22 cellular contexts compared by ENCODE assay signal in genomic region chr10:130560573-130560972, GRCh38.
DNase-seq lines count a peak whose midpoint lies in the region; FAIRE-seq and TF ChIP-seq lines count a peak whose summit lies in the region.
"Had no signal": no experiment of that assay in that cellular context is flagged by ENCODE, and none has a peak within 500 bp of the region (broad histone marks: within the 10 kb centered on the region; RNA-seq: fewer than 3 reads in every experiment).

No MANE protein-coding gene starts in this region.

- H3K9me3 ChIP-seq in H1 (ENCODE audit: insufficient read depth in 2 of 2, low read depth in 1 of 2, low read length in 1 of 2) (no peaks in the 10 kb centered on the region), neuronal stem cell (replicated peaks in 1 of 2; ENCODE audit: control insufficient read depth in 2 of 2, insufficient read depth in 1 of 2, low read depth in 1 of 2, low read length in 2 of 2) (no peaks in the 10 kb centered on the region)
- H3K9me3 ChIP-seq: A549, BE2C, Caco-2 had no signal

- no peak overlapping the region for H2BK15ac ChIP-seq in H1 (ENCODE audit: low read length)
- H2BK15ac ChIP-seq in neuronal stem cell (ENCODE audit: low read length), result no peak overlapping the region

- H3K27me3 ChIP-seq in H1 (replicated peaks in 1 of 4; ENCODE audit: control insufficient read depth in 3 of 4, extremely low read depth in 1 of 4, insufficient read depth in 3 of 4, low read length in 3 of 4) (no peaks in the 10 kb centered on the region), neuronal stem cell (ENCODE audit: control insufficient read depth in 3 of 3, insufficient read depth in 3 of 3, low read depth in 1 of 3, low read length in 3 of 3) (no peaks in the 10 kb centered on the region)
- H3K27me3 ChIP-seq: BE2C had no signal

- H3K4me1 ChIP-seq in H1 (replicated peaks in 1 of 4; ENCODE audit: control insufficient read depth in 3 of 4, insufficient read depth in 4 of 4, low read length in 3 of 4) (no peaks in the 10 kb centered on the region), neuronal stem cell (ENCODE audit: control insufficient read depth in 2 of 2, insufficient read depth in 1 of 2, low read depth in 1 of 2, low read length in 2 of 2) (no peaks in the 10 kb centered on the region)
- H3K4me1 ChIP-seq: A549, BE2C, Caco-2 had no signal

- H3K23ac ChIP-seq in H1 (ENCODE audit: insufficient read length) (no peak overlapping the region), neuronal stem cell (ENCODE audit: low read depth, low read length, poor library complexity) (no peak overlapping the region)

- FAIRE-seq in H1 (lab: Jason Lieb, UNC), result no peak
- FAIRE-seq: A549, GM12891, GM18507 had no signal

- no peak for TF ChIP-seq EP300 in H1 (IDR thresholded peaks at IDR 0.05; ENCODE audit: borderline replicate concordance in 1 of 2, low read depth in 2 of 2, low read length in 2 of 2)

- H4K8ac ChIP-seq in H1 (ENCODE audit: extremely low read depth, insufficient read depth, low read length), result peak overlapping the region; percentile 40
- H4K8ac ChIP-seq in neuronal stem cell (ENCODE audit: low read depth, low read length), result no peak overlapping the region

- H3K4me3 ChIP-seq in H1 (ENCODE audit: extremely low read depth in 1 of 4, insufficient read depth in 2 of 4, low read depth in 3 of 4, low read length in 4 of 4) (no peak overlapping the region), neuronal stem cell (ENCODE audit: low read length in 2 of 2) (no peak overlapping the region)
- H3K4me3 ChIP-seq: A549 had no signal

- H4K91ac ChIP-seq in H1 (replicated peaks; ENCODE audit: insufficient read length, low read length), result no peak overlapping the region
- no peak overlapping the region for H4K91ac ChIP-seq in neuronal stem cell (ENCODE audit: low read depth, low read length, poor library complexity)

- H2AK5ac ChIP-seq in H1 (ENCODE audit: low read depth, low read length), result no peak overlapping the region
- H2AK5ac ChIP-seq in neuronal stem cell (ENCODE audit: low read depth, low read length), result no peak overlapping the region

- no peak overlapping the region for H3K27ac ChIP-seq in H1 (ENCODE audit: low read depth, low read length)
- H3K27ac ChIP-seq in neuronal stem cell (replicated peaks; ENCODE audit: low read length), result no peak overlapping the region
- H3K27ac ChIP-seq: A549, C4-2B had no signal

- DNase-seq in ELF-1 (ENCODE audit: low read depth, low spot score) (peak; percentile 0), H1 (ENCODE audit: low read depth in 1 of 2, low spot score in 2 of 2) (no peak), neuronal stem cell (ENCODE audit: low spot score) (no peak), HUDEP-2 (lab: John Stamatoyannopoulos, UW; ENCODE audit: unreplicated experiment in 76 of 76) (no peak), HPDE6-E6E7 (ENCODE audit: extremely low spot score) (no peak), C1 segment of cervical spinal cord (lab: John Stamatoyannopoulos, UW) (no peak), T1000 (lab: John Stamatoyannopoulos, UW) (no peak)
- DNase-seq: 8988T; ACHN; AML-193; BE2C; Caco-2; CD4-positive, CD25-positive, alpha-beta regulatory T cell; CD8-positive, alpha-beta T cell; DMS153; DND-41; GDM1; GOT3 had no signal

- H4K5ac ChIP-seq in H1 (ENCODE audit: insufficient read length, low read depth, low read length), result no peak overlapping the region

- POLR2A ChIA-PET in H1 (lab: Charles Lee; ENCODE audit: partially characterized antibody), result no interaction called here

- H3K36me3 ChIP-seq in H1 (ENCODE audit: control insufficient read depth in 2 of 4, insufficient read depth in 4 of 4, low read length in 3 of 4) (no peaks in the 10 kb centered on the region), neuronal stem cell (replicated peaks in 1 of 2; ENCODE audit: control insufficient read depth in 2 of 2, insufficient read depth in 2 of 2, low read length in 2 of 2) (no peaks in the 10 kb centered on the region)
- H3K36me3 ChIP-seq: BE2C had no signal

- H3K4ac ChIP-seq in H1 (replicated peaks; ENCODE audit: insufficient read length, low read depth, low read length) (no peak overlapping the region), neuronal stem cell (ENCODE audit: low read length) (no peak overlapping the region)

- no peak overlapping the region for H2BK5ac ChIP-seq in H1 (ENCODE audit: low read depth, low read length)
- no peak overlapping the region for H2BK5ac ChIP-seq in neuronal stem cell (ENCODE audit: low read length)

- no peaks in the 10 kb centered on the region for H3K79me2 ChIP-seq in H1 (ENCODE audit: control insufficient read depth in 1 of 2, insufficient read depth in 2 of 2, low read length in 2 of 2)

- H4K20me1 ChIP-seq in H1 (replicated peaks in 1 of 2; ENCODE audit: control insufficient read depth in 1 of 2, insufficient read depth in 2 of 2, low read length in 2 of 2), result no peaks in the 10 kb centered on the region

- no peak overlapping the region for H2BK120ac ChIP-seq in H1 (replicated peaks; ENCODE audit: low read depth, low read length)
- no peak overlapping the region for H2BK120ac ChIP-seq in neuronal stem cell (ENCODE audit: low read depth, low read length)

- H3K56ac ChIP-seq in H1 (replicated peaks; ENCODE audit: insufficient read length, low read depth, low read length), result no peak overlapping the region

- CTCF ChIA-PET in H1 (lab: Charles Lee; ENCODE audit: partially characterized antibody), result no interaction called here

- H3K4me2 ChIP-seq in H1 (ENCODE audit: insufficient read depth in 1 of 2, low read depth in 2 of 2, low read length in 2 of 2) (no peak overlapping the region), neuronal stem cell (ENCODE audit: insufficient read depth, low read length, poor library complexity, severe bottlenecking) (no peak overlapping the region)
- H3K4me2 ChIP-seq: A549 had no signal

- H3K18ac ChIP-seq in H1 (ENCODE audit: extremely low read depth, low read length) (no peak overlapping the region), neuronal stem cell (ENCODE audit: low read length) (peak overlapping the region; percentile 46)

- no peak for TF ChIP-seq CTCF in H1 (IDR thresholded peaks at IDR 0.05; ENCODE audit: control extremely low read depth in 1 of 3, insufficient read depth in 1 of 3, low read depth in 1 of 3, low read length in 3 of 3)

- TF ChIP-seq RAD21 in H1 (IDR thresholded peaks at IDR 0.05 in 1 of 2, conservative IDR thresholded peaks at IDR 0.05 in 1 of 2; ENCODE audit: low read depth in 2 of 2, low read length in 2 of 2), result no peak

- no peak overlapping the region for H3K14ac ChIP-seq in H1 (ENCODE audit: insufficient read length)
- H3K14ac ChIP-seq in neuronal stem cell (ENCODE audit: low read length), result no peak overlapping the region

- H2BK20ac ChIP-seq in H1 (ENCODE audit: low read length), result no peak overlapping the region

- H3K9ac ChIP-seq in H1 (replicated peaks in 1 of 4; ENCODE audit: extremely low read depth in 1 of 4, low read depth in 3 of 4, low read length in 3 of 4) (no peak overlapping the region), neuronal stem cell (ENCODE audit: low read depth, low read length, poor library complexity) (no peak overlapping the region)

- 86% methylated on average over 8 of the region's 8 CpGs; no CpG with 5 or more reads in 1 of the 2 experiments for WGBS in H1 (ENCODE audit: extremely low coverage in 1 of 2, insufficient coverage in 1 of 2, insufficient read length in 1 of 2, insufficient replicate concordance in 2 of 2, low coverage in 1 of 2, low lambda C conversion rate in 2 of 2, missing lambda C conversion rate in 1 of 2), 2 experiments
- no CpG with 5 or more reads among the region's 8 CpGs for WGBS in neuronal stem cell (ENCODE audit: extremely low coverage in 2 of 2, insufficient read length in 2 of 2, insufficient replicate concordance in 1 of 2), 2 donors

- TF ChIP-seq POLR2A in H1 (IDR thresholded peaks at IDR 0.05; ENCODE audit: control extremely low read depth in 1 of 2, low read depth in 2 of 2, low read length in 2 of 2), result no peak

- no peaks in the 10 kb centered on the region for H3K23me2 ChIP-seq in H1 (ENCODE audit: low read depth, low read length)

- H2AFZ ChIP-seq in H1 (ENCODE audit: low read length), result no peak overlapping the region
- H2AFZ ChIP-seq in neuronal stem cell (ENCODE audit: low read length), result no peak overlapping the region

- H3K79me1 ChIP-seq in H1 (ENCODE audit: low read depth, low read length) (no peaks in the 10 kb centered on the region), neuronal stem cell (ENCODE audit: low read depth, low read length) (no peaks in the 10 kb centered on the region)

- H2BK12ac ChIP-seq in H1 (ENCODE audit: low read depth, low read length) (no peak overlapping the region), neuronal stem cell (ENCODE audit: low read length) (no peak overlapping the region)

TF ChIP-seq in H1, 55 proteins besides CTCF, POLR2A, EP300 and RAD21:
- TF ChIP-seq YY1 (IDR thresholded peaks at IDR 0.05; ENCODE audit: low read depth, low read length) (no peak), MAFK (IDR thresholded peaks at IDR 0.05; ENCODE audit: low read depth, low read length) (no peak), CHD2 (IDR thresholded peaks at IDR 0.05; ENCODE audit: low read length) (no peak)
